ENCODE assay signal across 9 cellular contexts in the genomic region with DNA sequence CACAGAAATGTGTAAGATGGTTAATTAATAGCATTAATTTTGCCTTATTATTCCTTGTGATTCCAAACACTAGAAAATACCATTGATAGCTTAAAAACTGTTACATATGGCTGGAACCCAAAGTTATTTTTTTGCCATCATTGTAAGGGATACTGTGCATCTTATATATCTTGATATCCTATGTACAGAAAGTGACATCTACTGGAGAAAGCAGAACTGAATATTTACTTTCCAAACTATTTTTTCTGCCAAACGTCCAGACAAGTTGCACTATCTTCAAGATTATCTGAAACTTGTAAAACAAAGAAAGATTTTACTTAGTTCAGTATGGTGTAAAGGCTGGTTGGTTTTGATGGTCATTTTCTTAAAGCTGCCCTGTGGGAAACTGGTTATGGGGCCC. TPM values are rescaled to one million over a fixed set of nuclear protein-coding genes. Genes with fewer than 3 reads are reported as not detected.
DNase-seq lines count a peak whose midpoint lies in the region; ATAC-seq and TF ChIP-seq lines count a peak whose summit lies in the region.
"Had no signal": no experiment of that assay in that cellular context is flagged by ENCODE, and none has a peak within 500 bp of the region (broad histone marks: within the 10 kb centered on the region; RNA-seq: fewer than 3 reads in every experiment).

No MANE protein-coding gene starts in this region.

- peak; percentile 53 for TF ChIP-seq CTCF in OCI-LY1 (IDR thresholded peaks at IDR 0.05; ENCODE audit: low read length)
- peak; percentile 47 to 61 (median 51) for TF ChIP-seq CTCF in esophagus muscularis mucosa (IDR thresholded peaks at IDR 0.05)

- no peak overlapping the region for H3K4me2 ChIP-seq in GM23248 (ENCODE audit: unreplicated experiment)
- H3K4me2 ChIP-seq in OCI-LY1 (ENCODE audit: low read length) = no peak overlapping the region

- no peak overlapping the region for H3K27ac ChIP-seq in GM23248
- no peak overlapping the region for H3K27ac ChIP-seq in OCI-LY1 (ENCODE audit: low read depth, low read length, poor library complexity, severe bottlenecking)
- H3K27ac ChIP-seq in esophagus muscularis mucosa (replicated peaks in 1 of 4) = peak overlapping the region in 3 of 4 donors; percentile 14 to 55 (median 51)
- H3K27ac ChIP-seq: skin epidermis had no signal

- H3K4me1 ChIP-seq in GM23248 (ENCODE audit: insufficient read depth) (peaks cover 18% of the 10 kb centered on the region), OCI-LY1 (ENCODE audit: insufficient read depth, low read length, severe bottlenecking) (no peaks in the 10 kb centered on the region), esophagus muscularis mucosa (peaks cover 0 to 20% (median 17%) of the 10 kb centered on the region in 4 donors)

- TF ChIP-seq POLR2A in esophagus muscularis mucosa (IDR thresholded peaks at IDR 0.05; ENCODE audit: low read depth) = no peak

- intact Hi-C loops in esophagus muscularis mucosa (cut with DNase I) = loop anchor here (2.0 kb wide), 1 partner anchor 249 kb away; no protein-coding TSS in a partner anchor

- no peaks in the 10 kb centered on the region for H3K9me2 ChIP-seq in GM23248 (ENCODE audit: insufficient read depth)
- no peaks in the 10 kb centered on the region for H3K9me2 ChIP-seq in OCI-LY1 (ENCODE audit: low read depth, low read length)

- H3K36me3 ChIP-seq in GM23248 (ENCODE audit: low read depth) (no peaks in the 10 kb centered on the region), OCI-LY1 (ENCODE audit: insufficient read depth, low read length) (no peaks in the 10 kb centered on the region), esophagus muscularis mucosa (no peaks in the 10 kb centered on the region)

- H3K9ac ChIP-seq in GM23248 = no peak overlapping the region
- no peak overlapping the region for H3K9ac ChIP-seq in OCI-LY1 (ENCODE audit: low read length)

- in situ Hi-C loops in GM23248 (cut with MboI) = loop anchor here (25.0 kb wide), 1 partner anchor 754 kb away; no protein-coding TSS in a partner anchor

- DNase-seq in GM23248 = peak; percentile 48
- DNase-seq in esophagus muscularis mucosa (ENCODE audit: extremely low spot score) = no peak
- peak; percentile 23 for DNase-seq in renal cortical epithelial cell (ENCODE audit: low read depth)
- no peak for DNase-seq in 8988T
- DNase-seq: effector memory CD8-positive, alpha-beta T cell had no signal

- H3K27me3 ChIP-seq in GM23248 (replicated peaks; ENCODE audit: insufficient read depth) (no peaks in the 10 kb centered on the region), OCI-LY1 (ENCODE audit: insufficient read depth, low read length) (no peaks in the 10 kb centered on the region), esophagus muscularis mucosa (no peaks in the 10 kb centered on the region)

- 0 to 4% methylated on average over 1 of the region's 1 CpG for WGBS in GM23248 (ENCODE audit: low coverage in 1 of 2, low lambda C conversion rate in 2 of 2, missing lambda C conversion rate in 2 of 2), 2 experiments
- 0% methylated on average over 1 of the region's 1 CpG for WGBS in esophagus muscularis mucosa

- H2AFZ ChIP-seq in GM23248 = peak overlapping the region; percentile 75
- no peak overlapping the region for H2AFZ ChIP-seq in OCI-LY1 (ENCODE audit: low read length)

- H3F3A ChIP-seq in GM23248 (ENCODE audit: insufficient read depth) = no peaks in the 10 kb centered on the region
- no peaks in the 10 kb centered on the region for H3F3A ChIP-seq in OCI-LY1 (ENCODE audit: insufficient read depth, low read length)

- no peak for TF ChIP-seq EP300 in esophagus muscularis mucosa (IDR thresholded peaks at IDR 0.05)

- H3K9me3 ChIP-seq in GM23248 (ENCODE audit: low read depth) (no peaks in the 10 kb centered on the region), OCI-LY1 (ENCODE audit: low read length) (no peaks in the 10 kb centered on the region), esophagus muscularis mucosa (no peaks in the 10 kb centered on the region)

- H3K79me2 ChIP-seq in GM23248 (ENCODE audit: insufficient read depth) (no peaks in the 10 kb centered on the region), OCI-LY1 (ENCODE audit: insufficient read depth, low read length) (no peaks in the 10 kb centered on the region)

- no peaks in the 10 kb centered on the region for H4K20me1 ChIP-seq in GM23248 (ENCODE audit: insufficient read depth)
- H4K20me1 ChIP-seq in OCI-LY1 (ENCODE audit: insufficient read depth, low read length) = no peaks in the 10 kb centered on the region

- no peak overlapping the region for H3K4me3 ChIP-seq in GM23248
- no peak overlapping the region for H3K4me3 ChIP-seq in OCI-LY1 (ENCODE audit: low read depth, low read length, poor library complexity, severe bottlenecking)
- peak overlapping the region in 1 of 4 donors; percentile 5 for H3K4me3 ChIP-seq in esophagus muscularis mucosa
- H3K4me3 ChIP-seq: skin epidermis had no signal

- ATAC-seq in GM21619 (IDR thresholded peaks at IDR 0.05; ENCODE audit: unreplicated experiment) = no peak
- no peak for ATAC-seq in GM18867 (IDR thresholded peaks at IDR 0.05; ENCODE audit: unreplicated experiment)
- ATAC-seq: effector memory CD8-positive, alpha-beta T cell had no signal

RNA-seq across cellular contexts. Expression of a gene that starts 33.3 kb away (rescaled TPM):
- total RNA-seq in GM23248 (2014; rRNA removed; shearing (Covaris generic)) = 23.7 and 29.3 TPM in 2 replicates
- 24.1 and 26.2 TPM in 2 replicates for polyA plus RNA-seq in GM23248 (2016; fragmentation: Nextera tagmentation; extraction: Ambion mirVana)
- total RNA-seq in esophagus muscularis mucosa = 100 to 1,000 TPM in 1 of 4 donors, 10 to 100 TPM in 3; 53.8 to 106 (median 63.3) TPM
- 0.52 and 2.6 TPM in 2 replicates for total RNA-seq in renal cortical epithelial cell

Comparison
In these comparisons a context has a peak if more than half of its experiments do, and no peak if none do; other contexts are left out.
1. DNase-seq: peak in GM23248 (single experiment) and renal cortical epithelial cell (single experiment); none in esophagus muscularis mucosa (single experiment) and 8988T (single experiment).
2. H3K27ac ChIP-seq: peak in esophagus muscularis mucosa (3 of 4); none in GM23248 (single experiment) and OCI-LY1 (single experiment).